8 cellular contexts compared by ENCODE assay signal in genomic region chr4:39043058-39043696, GRCh38. TPM values are rescaled to one million over a fixed set of nuclear protein-coding genes. Genes with fewer than 3 reads are reported as not detected.
DNase-seq lines count a peak whose midpoint lies in the region; ATAC-seq and TF ChIP-seq lines count a peak whose summit lies in the region.

No MANE protein-coding gene starts in this region.

- H3K9ac ChIP-seq in skeletal muscle tissue (ENCODE audit: low read depth in 1 of 3, low read length in 3 of 3) = no peak overlapping the region

- in situ Hi-C loops in HAP-1 (cut with MboI; ENCODE audit: low sequenced_read_pairs) = no loop called here

- H3K27ac Mint-ChIP-seq in T-helper 17 cell = peak overlapping the region; percentile 90

- H3K27ac ChIP-seq in skeletal muscle tissue (ENCODE audit: low read depth, low read length) = peak overlapping the region; percentile 70

- H3K4me1 ChIP-seq in HAP-1 = peaks cover 39% of the 10 kb centered on the region
- H3K4me1 ChIP-seq in skeletal muscle tissue (ENCODE audit: control insufficient read depth in 3 of 3, insufficient read depth in 3 of 3, low read length in 3 of 3) = no peaks in the 10 kb centered on the region

- H3K36me3 Mint-ChIP-seq in T-helper 17 cell (ENCODE audit: low read depth) = no peaks in the 10 kb centered on the region

- H3K4me3 Mint-ChIP-seq in T-helper 17 cell = peak overlapping the region; percentile 89

- H3K9me3 ChIP-seq in HAP-1 (no peaks in the 10 kb centered on the region), T-helper 17 cell (ENCODE audit: control insufficient read depth, low read length, poor library complexity, severe bottlenecking) (no peaks in the 10 kb centered on the region), skeletal muscle tissue (ENCODE audit: control insufficient read depth in 3 of 3, low read length in 3 of 3) (no peaks in the 10 kb centered on the region)

- no peak for TF ChIP-seq CTCF in fibroblast of pulmonary artery (IDR thresholded peaks at IDR 0.05; ENCODE audit: low read length, missing control alignments)

- H3K36me3 ChIP-seq in HAP-1 (replicated peaks) = no peaks in the 10 kb centered on the region
- no peaks in the 10 kb centered on the region for H3K36me3 ChIP-seq in skeletal muscle tissue (ENCODE audit: control insufficient read depth in 3 of 3, insufficient read depth in 3 of 3, low read length in 3 of 3)

- no peaks in the 10 kb centered on the region for H3K27me3 ChIP-seq in HAP-1 (ENCODE audit: low read depth)
- H3K27me3 ChIP-seq in skeletal muscle tissue (ENCODE audit: control insufficient read depth in 3 of 3, insufficient read depth in 3 of 3, low read length in 3 of 3) = no peaks in the 10 kb centered on the region

- DNase-seq in HAP-1 (ENCODE audit: low spot score in 2 of 2) (peak; percentile 61 to 74), T-helper 17 cell (no peak), fibroblast of pulmonary artery (ENCODE audit: low read depth) (peak; percentile 64), HuH-7 (ENCODE audit: low spot score) (no peak), NCI-H2081 (lab: John Stamatoyannopoulos, UW) (no peak), DMS79 (lab: John Stamatoyannopoulos, UW) (no peak)

- no peak for ATAC-seq in T-helper 17 cell
- no peak for ATAC-seq in GM19328 (IDR thresholded peaks at IDR 0.05; ENCODE audit: unreplicated experiment)

- H3K4me3 ChIP-seq in HAP-1 (peak overlapping the region; percentile 47), fibroblast of pulmonary artery (replicated peaks; ENCODE audit: low read depth, low read length) (no peak overlapping the region), skeletal muscle tissue (ENCODE audit: low read length in 3 of 3) (peak overlapping the region in 1 of 3 donors; percentile 27)

- no peaks in the 10 kb centered on the region for H3K27me3 Mint-ChIP-seq in T-helper 17 cell

- H3K4me1 Mint-ChIP-seq in T-helper 17 cell = peaks cover 39% of the 10 kb centered on the region

RNA-seq across cellular contexts. Expression of gene TMEM156, which starts 11.0 kb away (rescaled TPM):
- 10 to 100 TPM; 25.6 to 30.2 TPM for total RNA-seq in T-helper 17 cell
- under 0.01 TPM for total RNA-seq in skeletal muscle tissue

RNA-seq across cellular contexts. Expression of gene KLHL5, which starts 18.9 kb away (rescaled TPM):
- total RNA-seq in T-helper 17 cell (10 to 100 TPM; 34.3 to 44.4 TPM), skeletal muscle tissue (15.1 TPM)

Comparison
In these comparisons a context has a peak if more than half of its experiments do, and no peak if none do; other contexts are left out.
1. DNase-seq: peak in HAP-1 (2 of 2) and fibroblast of pulmonary artery (single experiment); none in T-helper 17 cell (0 of 3), HuH-7 (single experiment), NCI-H2081 (0 of 2) and DMS79 (single experiment).
2. RNA of gene TMEM156, which starts 11.0 kb away (total RNA-seq): 25.6 to 30.2 TPM in T-helper 17 cell; under 0.01 TPM in skeletal muscle tissue (single experiment); every median in the first group is over 10 times any median in the second.